ENCODE assay signal across 11 cellular contexts in the genomic region with DNA sequence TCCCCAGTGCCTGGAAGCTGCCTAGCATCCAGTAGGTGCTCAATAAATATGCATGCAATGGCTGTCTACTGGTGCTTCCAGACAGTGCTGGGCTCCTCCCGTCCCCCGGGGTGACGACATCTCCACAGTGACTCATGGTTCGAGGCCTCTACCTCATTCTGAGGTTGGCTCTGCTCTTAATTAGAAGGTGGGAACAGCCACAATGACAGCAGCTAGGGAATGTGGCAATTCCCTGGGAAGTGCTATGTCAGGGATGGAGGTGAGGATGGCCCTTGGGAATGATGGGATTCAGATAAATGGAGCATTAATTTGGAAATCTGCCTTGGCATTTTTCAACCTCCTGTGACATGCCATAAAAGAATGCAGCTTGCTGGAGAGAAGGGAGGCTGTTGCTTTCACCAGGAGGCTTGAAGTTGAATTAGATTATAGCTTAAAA. TPM values are rescaled to one million over a fixed set of nuclear protein-coding genes. Genes with fewer than 3 reads are reported as not detected.
DNase-seq lines count a peak whose midpoint lies in the region; ATAC-seq and TF ChIP-seq lines count a peak whose summit lies in the region.
"Had no signal": no experiment of that assay in that cellular context is flagged by ENCODE, and none has a peak within 500 bp of the region (broad histone marks: within the 10 kb centered on the region; RNA-seq: fewer than 3 reads in every experiment).

No MANE protein-coding gene starts in this region.

- CTCF ChIA-PET in activated CD4-positive, alpha-beta T cell treated with anti-CD3 and anti-CD28 coated beads, Interleukin-2, amount 10 ng/mL, durations not matched to agents 7 days and 5 days (lab: Charles Lee), result no interaction called here

- no peak overlapping the region for H3K27ac Mint-ChIP-seq in activated CD4-positive, alpha-beta T cell treated with anti-CD3 and anti-CD28 coated beads, Interleukin-2, amount 10 ng/mL, durations not matched to agents 7 days and 5 days

- TF ChIP-seq CTCF in NB4 (IDR thresholded peaks at IDR 0.05; ENCODE audit: low read depth, low read length), result no peak
- no peak for TF ChIP-seq CTCF in brain microvascular endothelial cell (IDR thresholded peaks at IDR 0.05; ENCODE audit: low read depth, low read length, missing control alignments)

- POLR2A ChIA-PET in activated CD4-positive, alpha-beta T cell treated with anti-CD3 and anti-CD28 coated beads, Interleukin-2, amount 10 ng/mL, durations not matched to agents 7 days and 5 days (lab: Charles Lee), result no interaction called here

- no peak for TF ChIP-seq POLR2A in NB4 (IDR thresholded peaks at IDR 0.05; ENCODE audit: extremely low read depth, insufficient read length)

- H3K4me3 ChIP-seq in NB4 (ENCODE audit: low read depth, low read length) (no peak overlapping the region), brain microvascular endothelial cell (ENCODE audit: low read depth, low read length) (no peak overlapping the region)
- H3K4me3 ChIP-seq: vagina had no signal

- no peaks in the 10 kb centered on the region for H3K36me3 Mint-ChIP-seq in activated CD4-positive, alpha-beta T cell treated with anti-CD3 and anti-CD28 coated beads, Interleukin-2, amount 10 ng/mL, durations not matched to agents 7 days and 5 days (ENCODE audit: low read depth)

- H3K9me3 Mint-ChIP-seq in activated CD4-positive, alpha-beta T cell treated with anti-CD3 and anti-CD28 coated beads, Interleukin-2, amount 10 ng/mL, durations not matched to agents 7 days and 5 days, result peaks cover 3% of the 10 kb centered on the region
- H3K9me3 Mint-ChIP-seq: central memory CD8-positive, alpha-beta T cell had no signal

- in situ Hi-C loops in brain microvascular endothelial cell (cut with HindIII; ENCODE audit: low pct_ligation_motif_present, low sequenced_read_pairs), result no loop called here

- peaks cover 15% of the 10 kb centered on the region for H3K4me1 Mint-ChIP-seq in activated CD4-positive, alpha-beta T cell treated with anti-CD3 and anti-CD28 coated beads, Interleukin-2, amount 10 ng/mL, durations not matched to agents 7 days and 5 days

- no peaks in the 10 kb centered on the region for H3K27me3 ChIP-seq in brain microvascular endothelial cell (replicated peaks)
- H3K27me3 ChIP-seq: vagina had no signal

- DNase-seq in GM04503 (ENCODE audit: low read depth) (peak; percentile 98), NB4 (ENCODE audit: low read depth) (peak; percentile 62), brain microvascular endothelial cell (peak; percentile 89), renal cortical epithelial cell (ENCODE audit: low read depth) (peak; percentile 44), GM19240 (ENCODE audit: insufficient read length, low spot score) (no peak)
- DNase-seq in activated CD4-positive, alpha-beta T cell treated with anti-CD3 and anti-CD28 coated beads, Interleukin-2, amount 10 ng/mL, durations not matched to agents 7 days and 5 days, result no peak
- DNase-seq: NCI-H2227 treated with DMSO at 0.1 percent for 48 hours, T-helper 1 cell had no signal

- H3K27ac ChIP-seq in brain microvascular endothelial cell, result peak overlapping the region; percentile 26
- H3K27ac ChIP-seq: vagina had no signal

- H3K4me3 Mint-ChIP-seq in activated CD4-positive, alpha-beta T cell treated with anti-CD3 and anti-CD28 coated beads, Interleukin-2, amount 10 ng/mL, durations not matched to agents 7 days and 5 days, result no peak overlapping the region
- H3K4me3 Mint-ChIP-seq: central memory CD8-positive, alpha-beta T cell had no signal

- H3K36me3 ChIP-seq in brain microvascular endothelial cell (replicated peaks), result no peaks in the 10 kb centered on the region
- H3K36me3 ChIP-seq: vagina had no signal

- no peaks in the 10 kb centered on the region for H3K27me3 Mint-ChIP-seq in activated CD4-positive, alpha-beta T cell treated with anti-CD3 and anti-CD28 coated beads, Interleukin-2, amount 10 ng/mL, durations not matched to agents 7 days and 5 days
- H3K27me3 Mint-ChIP-seq: central memory CD8-positive, alpha-beta T cell had no signal

- ATAC-seq in GM19351 (IDR thresholded peaks at IDR 0.05; ENCODE audit: unreplicated experiment), result no peak

RNA-seq across cellular contexts. Expression of a gene that starts 43.5 kb away (rescaled TPM):
- under 0.01 and 0.35 TPM in 2 replicates for total RNA-seq in renal cortical epithelial cell
- total RNA-seq in activated CD4-positive, alpha-beta T cell treated with anti-CD3 and anti-CD28 coated beads, Interleukin-2, amount 10 ng/mL, durations not matched to agents 7 days and 5 days, result 10 to 100 TPM; 62.0 to 68.8 TPM

Comparison
In these comparisons a context has a peak if more than half of its experiments do, and no peak if none do; other contexts are left out.
1. DNase-seq: peak in GM04503 (single experiment), NB4 (single experiment), brain microvascular endothelial cell (single experiment) and renal cortical epithelial cell (single experiment); none in GM19240 (single experiment) and activated CD4-positive, alpha-beta T cell treated with anti-CD3 and anti-CD28 coated beads, Interleukin-2, amount 10 ng/mL, durations not matched to agents 7 days and 5 days (single experiment).
2. RNA of a gene that starts 43.5 kb away (total RNA-seq): 62.0 to 68.8 TPM in activated CD4-positive, alpha-beta T cell treated with anti-CD3 and anti-CD28 coated beads, Interleukin-2, amount 10 ng/mL, durations not matched to agents 7 days and 5 days; under 0.01 to 0.35 TPM in renal cortical epithelial cell; every median in the first group is over 10 times any median in the second.